Comparison of ENCODE assay signal across 20 cellular contexts in genomic region chr22:19220867-19221266, GRCh38. TPM values are rescaled to one million over a fixed set of nuclear protein-coding genes. Genes with fewer than 3 reads are reported as not detected.
DNase-seq lines count a peak whose midpoint lies in the region; ATAC-seq, FAIRE-seq and TF ChIP-seq lines count a peak whose summit lies in the region.
"Had no signal": no experiment of that assay in that cellular context is flagged by ENCODE, and none has a peak within 500 bp of the region (broad histone marks: within the 10 kb centered on the region; RNA-seq: fewer than 3 reads in every experiment).

No MANE protein-coding gene starts in this region.

- no peak for TF ChIP-seq EP300 in K562 (IDR thresholded peaks at IDR 0.05; ENCODE audit: low read length)

- no peak for TF ChIP-seq RAD21 in K562 (CRISPR knock-in tag; conservative IDR thresholded peaks at IDR 0.05 in 1 of 2, IDR thresholded peaks at IDR 0.05 in 1 of 2)

- no peak for ATAC-seq in K562
- no peak for ATAC-seq in HG03521 (IDR thresholded peaks at IDR 0.05; ENCODE audit: unreplicated experiment)
- ATAC-seq in HG03095 (IDR thresholded peaks at IDR 0.05; ENCODE audit: unreplicated experiment): no peak
- ATAC-seq in GM18867 (IDR thresholded peaks at IDR 0.05; ENCODE audit: unreplicated experiment): no peak

- no peak for TF ChIP-seq POLR2A in K562 (conservative IDR thresholded peaks at IDR 0.05)
- no peak for TF ChIP-seq POLR2A in testis (IDR thresholded peaks at IDR 0.05)

- POLR2A ChIA-PET in K562 (lab: Yijun Ruan, JAX): interaction anchor here (0.6 to 8.7 kb wide), 8 partner anchors 12 to 471 kb away, joined by 3 to 123 read pairs (median 4); no protein-coding TSS in a partner anchor

- peaks cover 11% of the 10 kb centered on the region for H3K4me1 Mint-ChIP-seq in neural progenitor cell

- H3K27ac Mint-ChIP-seq in neural progenitor cell: no peak overlapping the region
- H3K27ac Mint-ChIP-seq: CD4-positive, alpha-beta memory T cell; HFFc6 had no signal

- H3K4me1 ChIP-seq in K562 (replicated peaks in 1 of 2; ENCODE audit: control insufficient read depth in 2 of 2, insufficient read depth in 2 of 2, low read length in 2 of 2) (peaks cover 9 to 13% of the 10 kb centered on the region in 2 experiments), neural progenitor cell (peaks cover 11% of the 10 kb centered on the region), testis (peaks cover 10% of the 10 kb centered on the region)

- no peak for TF ChIP-seq CTCF in K562 (IDR thresholded peaks at IDR 0.05 in 2 of 3, conservative IDR thresholded peaks at IDR 0.05 in 1 of 3; ENCODE audit: insufficient read depth in 2 of 3, low read depth in 1 of 3, low read length in 3 of 3)
- TF ChIP-seq CTCF in neural progenitor cell (IDR thresholded peaks at IDR 0.05): no peak
- no peak for TF ChIP-seq CTCF in testis (IDR thresholded peaks at IDR 0.05)

- intact Hi-C loops in K562 (cut with micrococcal nuclease): no loop called here
- intact Hi-C loops in posterior vena cava (cut with DNase I): loop anchor here in 1 of 2 donors (2.0 kb wide), 1 partner anchor 40 kb away; no protein-coding TSS in a partner anchor
- intact Hi-C loops in testis (cut with DNase I; ENCODE audit: low total_unique reads): no loop called here

- H3K4me3 ChIP-seq in K562: no peak overlapping the region
- no peak overlapping the region for H3K4me3 ChIP-seq in neural progenitor cell
- H3K4me3 ChIP-seq in testis: no peak overlapping the region
- H3K4me3 ChIP-seq: GM23248, HAP-1 had no signal

- in situ Hi-C loops in K562 (cut with MboI): no loop called here

- H3F3A ChIP-seq in neural progenitor cell (ENCODE audit: low read depth): peaks cover 13% of the 10 kb centered on the region

- peaks cover 3% of the 10 kb centered on the region for H3K27me3 Mint-ChIP-seq in neural progenitor cell (ENCODE audit: insufficient read depth, low read depth)
- H3K27me3 Mint-ChIP-seq: CD4-positive, alpha-beta memory T cell had no signal

- H3K36me3 ChIP-seq in K562 (ENCODE audit: control insufficient read depth, insufficient read depth, low read length) (no peaks in the 10 kb centered on the region), neural progenitor cell (no peaks in the 10 kb centered on the region), testis (ENCODE audit: low read depth, missing control alignments) (no peaks in the 10 kb centered on the region)

- WGBS in K562 (ENCODE audit: insufficient coverage, low coverage, missing lambda C conversion rate): 23% methylated on average over 3 of the region's 3 CpGs
- WGBS in testis, 2 donors: 73 to 93% methylated on average over 3 of the region's 3 CpGs

- BruUV-seq in K562 (replicated peaks; lab: Mats Ljungman, UMichigan): no TSS peak

- H3K27ac ChIP-seq in K562 (ENCODE audit: extremely low read depth, low read depth, low read length) (no peak overlapping the region), neural progenitor cell (no peak overlapping the region), testis (no peak overlapping the region)
- H3K27ac ChIP-seq: GM23248 had no signal

- H2AFZ ChIP-seq in K562 (ENCODE audit: low read depth, low read length) (no peak overlapping the region), neural progenitor cell (replicated peaks) (no peak overlapping the region)
- H2AFZ ChIP-seq: GM23248 had no signal

- no peak for DNase-seq in K562 (ENCODE audit: extremely low read depth in 1 of 4, low spot score in 3 of 4)
- no peak for DNase-seq in neural progenitor cell (ENCODE audit: low spot score)
- peak; percentile 64 for DNase-seq in posterior vena cava (ENCODE audit: low spot score)
- peak; percentile 9 for DNase-seq in testis
- DNase-seq in UCSD-AML1 (lab: John Stamatoyannopoulos, UW; ENCODE audit: unreplicated experiment): no peak
- DNase-seq: C1 segment of cervical spinal cord; Calu3; CD4-positive, alpha-beta memory T cell; COR-L47; DMS153; DND-41; GM23248; HFFc6 had no signal

- H3K9me1 ChIP-seq in K562 (ENCODE audit: control insufficient read depth, insufficient read depth, low read length): peaks cover 5% of the 10 kb centered on the region

- FAIRE-seq in K562 (lab: Jason Lieb, UNC): no peak
- FAIRE-seq: G401.6, GM12892, GM19239 had no signal

- peaks cover 18% of the 10 kb centered on the region for H3K36me3 Mint-ChIP-seq in neural progenitor cell
- H3K36me3 Mint-ChIP-seq: CD4-positive, alpha-beta memory T cell had no signal

- H3K4me2 ChIP-seq in K562 (ENCODE audit: insufficient read depth, low read length): no peak overlapping the region
- H3K4me2 ChIP-seq in neural progenitor cell: no peak overlapping the region

- no peaks in the 10 kb centered on the region for H4K20me1 ChIP-seq in K562 (replicated peaks; ENCODE audit: control insufficient read depth, insufficient read depth, low read length)
- peaks cover 9% of the 10 kb centered on the region for H4K20me1 ChIP-seq in neural progenitor cell (ENCODE audit: low read depth)

- peak overlapping the region; percentile 59 for H3K4me3 Mint-ChIP-seq in neural progenitor cell
- H3K4me3 Mint-ChIP-seq: CD4-positive, alpha-beta memory T cell; HFFc6 had no signal

- H3K9me3 Mint-ChIP-seq in neural progenitor cell: no peaks in the 10 kb centered on the region
- H3K9me3 Mint-ChIP-seq: CD4-positive, alpha-beta memory T cell; HFFc6 had no signal

- H3K79me2 ChIP-seq in K562 (ENCODE audit: control insufficient read depth, insufficient read depth, low read length) (no peaks in the 10 kb centered on the region), neural progenitor cell (ENCODE audit: low read depth) (no peaks in the 10 kb centered on the region)

- H3K27me3 ChIP-seq in K562 (ENCODE audit: control insufficient read depth in 2 of 2, insufficient read depth in 2 of 2, low read length in 2 of 2) (peaks cover 2 to 7% of the 10 kb centered on the region in 2 experiments; a peak in 3 of 5 replicates), neural progenitor cell (no peaks in the 10 kb centered on the region), testis (no peaks in the 10 kb centered on the region)

- H3K9me3 ChIP-seq in K562 (replicated peaks; ENCODE audit: control insufficient read depth, insufficient read depth, low read depth, low read length) (no peaks in the 10 kb centered on the region), neural progenitor cell (ENCODE audit: low read depth) (no peaks in the 10 kb centered on the region), testis (no peaks in the 10 kb centered on the region)
- H3K9me3 ChIP-seq: HAP-1 had no signal

- H3K9ac ChIP-seq in K562 (ENCODE audit: insufficient read depth in 1 of 2, low read depth in 2 of 2, low read length in 2 of 2) (no peak overlapping the region), neural progenitor cell (no peak overlapping the region)
- H3K9ac ChIP-seq: GM23248 had no signal

- CTCF ChIA-PET in K562 (lab: Yijun Ruan, JAX; ENCODE audit: low intra/inter-chr PET ratio): no interaction called here

TF ChIP-seq in K562, 482 proteins besides CTCF, POLR2A, EP300 and RAD21 (continues in another document):
- TF ChIP-seq FOXO4 (CRISPR knock-in tag; IDR thresholded peaks at IDR 0.05) (0 out of 2 replicates have a peak, but pooled peaks have one; percentile 14), HMGXB4 (CRISPR knock-in tag; IDR thresholded peaks at IDR 0.05) (0 out of 2 replicates have a peak, but pooled peaks have one; percentile 1)

RNA-seq across cellular contexts. Expression of gene SLC25A1, which starts 42.3 kb away (rescaled TPM):
- total RNA-seq in K562 (2011; cell fraction: chromatin; rRNA removed; ENCODE audit: low replicate concordance): 34.4 and 107 TPM in 2 replicates
- total RNA-seq in K562 (2011; cell fraction: nucleolus; rRNA removed): 114 and 122 TPM in 2 replicates
- total RNA-seq in K562 (2011; cell fraction: nucleoplasm; rRNA removed): 76.8 and 81.5 TPM in 2 replicates
- total RNA-seq in K562 (2014; rRNA removed) (329 and 469 TPM in 2 replicates), K562 (2014; rRNA removed; fragmentation: Illumina TruSeq; extraction: Trizol) (54.3 and 89.6 TPM in 2 replicates), K562 (2015; rRNA removed; fragmentation: Illumina TruSeq; extraction: Trizol) (109 and 119 TPM in 2 replicates), K562 (2021) (399 and 408 TPM in 2 replicates), neural progenitor cell (ENCODE audit: low replicate concordance) (28.6 and 97.0 TPM in 2 replicates), posterior vena cava (10 to 100 TPM; 46.2 to 47.8 TPM), testis (10 to 100 TPM; 61.7 to 64.9 TPM)
- polyA plus RNA-seq in K562 (2011; rRNA removed) (110 and 216 TPM in 2 replicates), K562 (2014; fragmentation: Illumina TruSeq; extraction: Trizol) (183 and 239 TPM in 2 replicates), K562 (2014; fragmentation: Nextera tagmentation; extraction: Ambion mirVana) (10 to 100 TPM; 11.0 to 23.7 TPM), K562 (2014; rRNA removed) (248 and 262 TPM in 2 replicates), testis (ENCODE audit: insufficient read depth, low read depth, low replicate concordance) (56.0 TPM)
- 329 and 368 TPM in 2 replicates for polyA plus RNA-seq in K562 (2011; cell fraction: cytosol; rRNA removed)
- 294 and 343 TPM in 2 replicates for polyA plus RNA-seq in K562 (2011; cell fraction: nucleus; rRNA removed)
- 272 and 330 TPM in 2 replicates for polyA plus RNA-seq in K562 (2012)
- 64.7 and 77.1 TPM in 2 replicates for polyA minus RNA-seq in K562 (2011; rRNA and poly(A)+ RNA removed)
- 103 and 287 TPM in 2 replicates for polyA minus RNA-seq in K562 (2011; cell fraction: cytosol; rRNA and poly(A)+ RNA removed)
- 46.3 and 88.1 TPM in 2 replicates for polyA minus RNA-seq in K562 (2011; cell fraction: nucleus; rRNA and poly(A)+ RNA removed)

Comparison
In these comparisons a context has a peak if more than half of its experiments do, and no peak if none do; other contexts are left out.
1. DNase-seq: peak in posterior vena cava (single experiment) and testis (single experiment); none in K562 (0 of 4), neural progenitor cell (single experiment) and UCSD-AML1 (single experiment).